ENCODE assay signal across 9 cellular contexts in the genomic region with DNA sequence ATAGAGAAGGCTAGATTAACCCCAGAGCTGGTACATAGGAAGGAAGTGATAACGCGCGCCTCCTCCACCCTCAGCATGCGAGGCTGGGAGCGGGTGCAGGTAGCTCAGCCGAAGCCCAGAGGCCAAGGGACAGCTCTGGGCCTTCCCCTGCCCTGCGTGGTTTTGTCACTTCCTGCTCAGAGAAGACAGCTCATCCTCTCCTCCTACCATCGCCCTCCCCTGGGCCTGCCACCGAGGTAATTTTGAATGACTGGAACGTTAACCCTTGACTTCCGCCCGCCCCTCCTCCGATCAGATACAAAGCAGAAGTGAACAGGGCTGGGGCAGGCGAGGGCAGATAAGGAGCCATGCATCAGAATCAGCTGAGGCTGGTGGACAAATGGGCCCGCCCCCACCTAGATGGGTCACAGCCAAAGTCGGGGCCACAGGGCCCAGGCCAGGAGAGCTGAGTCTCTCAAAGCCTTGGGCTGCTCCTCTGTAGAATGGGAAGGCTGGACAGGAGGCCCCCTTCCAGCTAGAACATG. TPM values are rescaled to one million over a fixed set of nuclear protein-coding genes. Genes with fewer than 3 reads are reported as not detected.
DNase-seq lines count a peak whose midpoint lies in the region; ATAC-seq and TF ChIP-seq lines count a peak whose summit lies in the region.
"Had no signal": no experiment of that assay in that cellular context is flagged by ENCODE, and none has a peak within 500 bp of the region (broad histone marks: within the 10 kb centered on the region; RNA-seq: fewer than 3 reads in every experiment).

No MANE protein-coding gene starts in this region.

- TF ChIP-seq CTCF in GM12864 (IDR thresholded peaks at IDR 0.05; ENCODE audit: low read depth, low read length, missing control alignments), result no peak
- TF ChIP-seq CTCF in fibroblast of villous mesenchyme (IDR thresholded peaks at IDR 0.05; ENCODE audit: insufficient read depth, low read depth, low read length), result no peak

- H3K4me3 ChIP-seq in GM12864 (ENCODE audit: low read depth, low read length) (peak overlapping the region; percentile 98), fibroblast of villous mesenchyme (ENCODE audit: low read depth, low read length) (no peak overlapping the region)
- H3K4me3 ChIP-seq: ovary had no signal

- peak; percentile 86 for DNase-seq in GM12864 (ENCODE audit: low read depth)
- DNase-seq in NOMO-1 (lab: John Stamatoyannopoulos, UW; ENCODE audit: unreplicated experiment in 2 of 2), result peak; percentile 98 to 100
- DNase-seq in activated CD8-positive, alpha-beta memory T cell treated with anti-CD3 and anti-CD28 coated beads for 48 hours (ENCODE audit: low read depth in 2 of 3, low spot score in 2 of 3), result peak in 2 of 3 experiments; percentile 66 to 77
- DNase-seq in fibroblast of villous mesenchyme (ENCODE audit: low read depth), result peak; percentile 31
- DNase-seq in stimulated activated CD4-positive, alpha-beta T cell treated with anti-CD3 and anti-CD28 coated beads, Interleukin-15, amount 100 ng/mL, for 24 hours, result peak; percentile 96
- no peak for DNase-seq in iPS-NIHi11 (ENCODE audit: low spot score)
- no peak for DNase-seq in DMS 273 (lab: John Stamatoyannopoulos, UW; ENCODE audit: unreplicated experiment)

- ATAC-seq in HG02623 (IDR thresholded peaks at IDR 0.05; ENCODE audit: unreplicated experiment), result peak; percentile 66

RNA-seq across cellular contexts. Expression of gene RAC2, which starts 1.6 kb away (rescaled TPM):
- 8.1 and 11.2 TPM in 2 replicates for total RNA-seq in fibroblast of villous mesenchyme

RNA-seq across cellular contexts. Expression of gene SSTR3, which starts 30.2 kb away (rescaled TPM):
- not detected in 2 replicates for total RNA-seq in fibroblast of villous mesenchyme

RNA-seq across cellular contexts. Expression of gene CYTH4, which starts 39.9 kb away (rescaled TPM):
- total RNA-seq in fibroblast of villous mesenchyme, result under 0.01 TPM in 2 replicates

RNA-seq across cellular contexts. Expression of gene C1QTNF6, which starts 54.4 kb away (rescaled TPM):
- 9.5 and 10.6 TPM in 2 replicates for total RNA-seq in fibroblast of villous mesenchyme

Comparison
In these comparisons a context has a peak if more than half of its experiments do, and no peak if none do; other contexts are left out.
1. DNase-seq: peak in GM12864 (single experiment), NOMO-1 (2 of 2), activated CD8-positive, alpha-beta memory T cell treated with anti-CD3 and anti-CD28 coated beads for 48 hours (2 of 3), fibroblast of villous mesenchyme (single experiment) and stimulated activated CD4-positive, alpha-beta T cell treated with anti-CD3 and anti-CD28 coated beads, Interleukin-15, amount 100 ng/mL, for 24 hours (single experiment); none in iPS-NIHi11 (single experiment) and DMS 273 (single experiment).